ENCODE assay signal across 12 cellular contexts in genomic region chr19:16607819-16608218, GRCh38. TPM values are rescaled to one million over a fixed set of nuclear protein-coding genes. Genes with fewer than 3 reads are reported as not detected.
DNase-seq lines count a peak whose midpoint lies in the region; ATAC-seq and TF ChIP-seq lines count a peak whose summit lies in the region.
"Had no signal": no experiment of that assay in that cellular context is flagged by ENCODE, and none has a peak within 500 bp of the region (broad histone marks: within the 10 kb centered on the region; RNA-seq: fewer than 3 reads in every experiment).

No MANE protein-coding gene starts in this region.

- ATAC-seq in left ventricle myocardium superior (peak; percentile 21), gastrocnemius medialis (peak; percentile 15 to 20), HG02884 (IDR thresholded peaks at IDR 0.05; ENCODE audit: unreplicated experiment) (no peak), GM21528 (IDR thresholded peaks at IDR 0.05; ENCODE audit: low FRiP score, unreplicated experiment) (no peak)

- no peak overlapping the region for H3K4me2 ChIP-seq in mesendoderm (ENCODE audit: low read length)

- H3K18ac ChIP-seq in mesendoderm (ENCODE audit: low read length), result no peak overlapping the region

- no peak overlapping the region for H3K4ac ChIP-seq in mesendoderm (ENCODE audit: low read depth, low read length)

- WGBS in mesendoderm (ENCODE audit: extremely low coverage, insufficient coverage, low lambda C conversion rate), result no CpG with 5 or more reads among the region's 12 CpGs

- H3K9me3 ChIP-seq in Peyer's patch (no peaks in the 10 kb centered on the region), gastrocnemius medialis (no peaks in the 10 kb centered on the region)

- no peak for DNase-seq in Peyer's patch
- DNase-seq in left ventricle myocardium superior, result peak; percentile 48
- DNase-seq in gastrocnemius medialis, result peak in 1 of 2 donors; percentile 50
- no peak for DNase-seq in mesendoderm
- DNase-seq in NCI-H226, result no peak
- DNase-seq: COR-L47, NCI-H1105 treated with DMSO at 0.1 percent for 48 hours had no signal

- H3K4me3 ChIP-seq in Peyer's patch, result no peak overlapping the region
- no peak overlapping the region for H3K4me3 ChIP-seq in gastrocnemius medialis
- no peak overlapping the region for H3K4me3 ChIP-seq in mesendoderm (ENCODE audit: low read length)
- H3K4me3 ChIP-seq: skin epidermis had no signal

- H3K27me3 ChIP-seq in Peyer's patch (no peaks in the 10 kb centered on the region), gastrocnemius medialis (no peaks in the 10 kb centered on the region), mesendoderm (ENCODE audit: insufficient read depth, low read length, poor library complexity) (no peaks in the 10 kb centered on the region)

- H3K9ac ChIP-seq in mesendoderm (ENCODE audit: low read length), result no peak overlapping the region

- peaks cover 60% of the 10 kb centered on the region for H3K79me2 ChIP-seq in mesendoderm (ENCODE audit: control insufficient read depth, insufficient read depth, low read length)

- no peak for TF ChIP-seq POLR2A in Peyer's patch (IDR thresholded peaks at IDR 0.05)
- TF ChIP-seq POLR2A in gastrocnemius medialis (IDR thresholded peaks at IDR 0.05), result peak in 1 of 2 donors; percentile 28

- intact Hi-C loops in left ventricle myocardium superior (cut with micrococcal nuclease) (no loop called here), gastrocnemius medialis (cut with DNase I; ENCODE audit: low total_unique reads) (loop anchor here (2.0 to 10.0 kb wide), 2 partner anchors 19 to 217 kb away; partner anchors contain the start of gene SIN3B)

- peak overlapping the region; percentile 75 for H3K27ac ChIP-seq in C4-2B
- peak overlapping the region; percentile 65 to 85 (median 78) for H3K27ac ChIP-seq in Peyer's patch
- peak overlapping the region; percentile 79 to 86 (median 84) for H3K27ac ChIP-seq in gastrocnemius medialis
- H3K27ac ChIP-seq in mesendoderm (ENCODE audit: low read depth, low read length), result no peak overlapping the region
- H3K27ac ChIP-seq: HL-60 had no signal

- H3K36me3 ChIP-seq in Peyer's patch (no peaks in the 10 kb centered on the region), gastrocnemius medialis (no peaks in the 10 kb centered on the region), mesendoderm (ENCODE audit: control insufficient read depth, insufficient read depth, low read length) (no peaks in the 10 kb centered on the region)

- no peak overlapping the region for H2AK5ac ChIP-seq in mesendoderm (ENCODE audit: low read length)

- H3K23ac ChIP-seq in mesendoderm (ENCODE audit: low read length), result no peak overlapping the region

- TF ChIP-seq CTCF in C4-2B (conservative IDR thresholded peaks at IDR 0.05), result no peak
- no peak for TF ChIP-seq CTCF in Peyer's patch (IDR thresholded peaks at IDR 0.05)
- TF ChIP-seq CTCF in gastrocnemius medialis (IDR thresholded peaks at IDR 0.05 in 4 of 5, conservative IDR thresholded peaks at IDR 0.05 in 1 of 5), result no peak

- no peak overlapping the region for H4K5ac ChIP-seq in mesendoderm (ENCODE audit: low read length)

- no peak overlapping the region for H2BK5ac ChIP-seq in mesendoderm (ENCODE audit: low read length)

- no peak overlapping the region for H2BK120ac ChIP-seq in mesendoderm (ENCODE audit: low read depth, low read length)

- H4K8ac ChIP-seq in mesendoderm (ENCODE audit: low read depth, low read length), result no peak overlapping the region

- no peak overlapping the region for H2BK15ac ChIP-seq in mesendoderm (replicated peaks; ENCODE audit: low read depth)

- peaks cover 50% of the 10 kb centered on the region for H3K79me1 ChIP-seq in mesendoderm (ENCODE audit: low read length)

- H3K4me1 ChIP-seq in Peyer's patch, result peaks cover 0 to 30% (median 7%) of the 10 kb centered on the region in 4 donors
- H3K4me1 ChIP-seq in gastrocnemius medialis, result peaks cover 67 to 86% of the 10 kb centered on the region in 2 donors
- no peaks in the 10 kb centered on the region for H3K4me1 ChIP-seq in mesendoderm (ENCODE audit: control insufficient read depth, low read depth, low read length)

- no peak overlapping the region for H3K56ac ChIP-seq in mesendoderm (ENCODE audit: low read length)

- in situ Hi-C loops in gastrocnemius medialis (cut with MboI; ENCODE audit: low sequenced_read_pairs in 4 of 4), result no loop called here

RNA-seq across cellular contexts. Expression of gene MED26, which starts 20.2 kb away (rescaled TPM):
- total RNA-seq in Peyer's patch (10 to 100 TPM in 1 of 4 donors, 1 to 10 TPM in 3; 5.4 to 13.9 (median 8.9) TPM), left ventricle myocardium superior (4.9 TPM), gastrocnemius medialis (10 to 100 TPM in 2 of 4 donors, 1 to 10 TPM in 2; 5.7 to 15.7 (median 9.4) TPM)
- 7.8 TPM for polyA plus RNA-seq in mesendoderm (2013, experiment 1 of 2)
- 7.7 TPM for polyA plus RNA-seq in mesendoderm (2013, experiment 2 of 2)

RNA-seq across cellular contexts. Expression of gene SLC35E1, which starts 35.6 kb away (rescaled TPM):
- total RNA-seq in Peyer's patch (10 to 100 TPM; 23.9 to 62.0 (median 41.9) TPM), left ventricle myocardium superior (22.9 TPM), gastrocnemius medialis (10 to 100 TPM; 24.1 to 60.3 (median 40.1) TPM)
- 29.4 TPM for polyA plus RNA-seq in mesendoderm (2013, experiment 1 of 2)
- polyA plus RNA-seq in mesendoderm (2013, experiment 2 of 2), result 32.0 TPM

RNA-seq across cellular contexts. Expression of gene SMIM7, which starts 52.1 kb away (rescaled TPM):
- total RNA-seq in Peyer's patch (100 to 1,000 TPM in 1 of 4 donors, 10 to 100 TPM in 3; 72.6 to 135 (median 95.9) TPM), left ventricle myocardium superior (32.5 TPM), gastrocnemius medialis (10 to 100 TPM; 36.4 to 60.5 (median 49.8) TPM)
- 52.5 TPM for polyA plus RNA-seq in mesendoderm (2013, experiment 1 of 2)
- 49.0 TPM for polyA plus RNA-seq in mesendoderm (2013, experiment 2 of 2)

RNA-seq across cellular contexts. Expression of gene TMEM38A, which starts 53.1 kb away (rescaled TPM):
- 1 to 10 TPM; 2.3 to 4.4 (median 2.9) TPM for total RNA-seq in Peyer's patch
- 50.5 TPM for total RNA-seq in left ventricle myocardium superior
- 100 to 1,000 TPM; 101 to 256 (median 182) TPM for total RNA-seq in gastrocnemius medialis
- polyA plus RNA-seq in mesendoderm (2013, experiment 1 of 2), result 0.81 TPM
- polyA plus RNA-seq in mesendoderm (2013, experiment 2 of 2), result 0.64 TPM

Comparison
In these comparisons a context has a peak if more than half of its experiments do, and no peak if none do; other contexts are left out.
1. ATAC-seq: peak in left ventricle myocardium superior (single experiment) and gastrocnemius medialis (2 of 2); none in HG02884 (single experiment) and GM21528 (single experiment).